Comparison of ENCODE assay signal across 1 cellular context in the genomic region with DNA sequence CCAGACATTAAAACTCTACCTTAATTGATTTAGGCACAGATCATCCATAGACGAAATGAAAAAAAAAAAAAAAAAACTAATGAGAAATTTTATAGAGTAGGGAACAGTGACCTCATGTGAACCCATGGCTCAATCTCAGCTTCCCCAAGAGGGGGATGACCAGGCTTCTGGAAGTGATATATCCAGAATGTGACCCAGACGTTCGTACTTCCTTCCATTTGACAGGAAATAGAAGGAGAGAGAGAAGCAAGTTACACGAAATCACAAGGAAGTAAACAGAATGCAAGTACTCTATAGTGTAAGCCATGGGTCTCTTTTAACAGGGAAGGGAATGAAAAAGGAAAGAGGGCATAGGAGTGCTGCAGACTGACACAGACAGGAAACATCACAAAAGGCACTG.
TF ChIP-seq lines count a peak whose summit lies in the region.

No MANE protein-coding gene starts in this region.

TF ChIP-seq in HEK293, 187 proteins besides CTCF, POLR2A, EP300 and RAD21 (continued from another document):
- TF ChIP-seq, protein P1, sequence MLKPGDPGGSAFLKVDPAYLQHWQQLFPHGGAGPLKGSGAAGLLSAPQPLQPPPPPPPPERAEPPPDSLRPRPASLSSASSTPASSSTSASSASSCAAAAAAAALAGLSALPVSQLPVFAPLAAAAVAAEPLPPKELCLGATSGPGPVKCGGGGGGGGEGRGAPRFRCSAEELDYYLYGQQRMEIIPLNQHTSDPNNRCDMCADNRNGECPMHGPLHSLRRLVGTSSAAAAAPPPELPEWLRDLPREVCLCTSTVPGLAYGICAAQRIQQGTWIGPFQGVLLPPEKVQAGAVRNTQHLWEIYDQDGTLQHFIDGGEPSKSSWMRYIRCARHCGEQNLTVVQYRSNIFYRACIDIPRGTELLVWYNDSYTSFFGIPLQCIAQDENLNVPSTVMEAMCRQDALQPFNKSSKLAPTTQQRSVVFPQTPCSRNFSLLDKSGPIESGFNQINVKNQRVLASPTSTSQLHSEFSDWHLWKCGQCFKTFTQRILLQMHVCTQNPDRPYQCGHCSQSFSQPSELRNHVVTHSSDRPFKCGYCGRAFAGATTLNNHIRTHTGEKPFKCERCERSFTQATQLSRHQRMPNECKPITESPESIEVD (tag by site-specific recombination; IDR thresholded peaks at IDR 0.05), result peak; percentile 46; the same call in 1 of the 2 replicates
